21 cellular contexts compared by ENCODE assay signal in genomic region chr3:141926929-141927328, GRCh38. TPM values are rescaled to one million over a fixed set of nuclear protein-coding genes. Genes with fewer than 3 reads are reported as not detected.
DNase-seq lines count a peak whose midpoint lies in the region; ATAC-seq and TF ChIP-seq lines count a peak whose summit lies in the region.
"Had no signal": no experiment of that assay in that cellular context is flagged by ENCODE, and none has a peak within 500 bp of the region (broad histone marks: within the 10 kb centered on the region; RNA-seq: fewer than 3 reads in every experiment).

No MANE protein-coding gene starts in this region.

- TF ChIP-seq CTCF in RWPE1 (conservative IDR thresholded peaks at IDR 0.05; ENCODE audit: low read depth) (no peak), progenitor cell of endocrine pancreas (IDR thresholded peaks at IDR 0.05; ENCODE audit: unreplicated experiment) (no peak)

- intact Hi-C loops in posterior vena cava (cut with DNase I) = no loop called here

- DNase-seq in G401 (ENCODE audit: low spot score) (peak; percentile 23), RWPE1 (ENCODE audit: low spot score) (no peak), left lobe of liver (ENCODE audit: low spot score) (peak; percentile 18), posterior vena cava (ENCODE audit: low spot score) (peak; percentile 76), progenitor cell of endocrine pancreas (ENCODE audit: low spot score, unreplicated experiment) (no peak)
- DNase-seq in activated CD4-positive, alpha-beta T cell treated with anti-CD3 and anti-CD28 coated beads, Interleukin-2, amount 10 ng/mL, durations not matched to agents 7 days and 5 days = no peak
- DNase-seq: CD4-positive, CD25-positive, alpha-beta regulatory T cell; COR-L47; DMS79; HCEC 1CT; IMR-90; NCI-H1105 treated with DMSO at 0.1 percent for 48 hours; NCI-H2029 treated with DMSO at 0.1 percent for 48 hours; NCI-H226; NCI-H510A treated with DMSO at 0.1 percent for 48 hours; NCI-H748 treated with DMSO at 0.1 percent for 48 hours had no signal

- peaks cover 38% of the 10 kb centered on the region for H3K36me3 Mint-ChIP-seq in activated CD4-positive, alpha-beta T cell treated with anti-CD3 and anti-CD28 coated beads, Interleukin-2, amount 10 ng/mL, durations not matched to agents 7 days and 5 days (ENCODE audit: low read depth)
- peaks cover 17% of the 10 kb centered on the region for H3K36me3 Mint-ChIP-seq in progenitor cell of endocrine pancreas (ENCODE audit: insufficient read depth)

- CTCF ChIA-PET in RWPE1 (lab: Yijun Ruan, JAX) = interaction anchor here (0.6 to 1.9 kb wide), 2 partner anchors 188 to 407 kb away, joined by 3 to 4 read pairs; partner anchors contain the start of gene RNF7
- CTCF ChIA-PET in activated CD4-positive, alpha-beta T cell treated with anti-CD3 and anti-CD28 coated beads, Interleukin-2, amount 10 ng/mL, durations not matched to agents 7 days and 5 days (lab: Charles Lee) = interaction anchor here (0.6 kb wide), 1 partner anchor 192 kb away, joined by 3 read pairs; no protein-coding TSS in a partner anchor

- no peaks in the 10 kb centered on the region for H3K27me3 Mint-ChIP-seq in activated CD4-positive, alpha-beta T cell treated with anti-CD3 and anti-CD28 coated beads, Interleukin-2, amount 10 ng/mL, durations not matched to agents 7 days and 5 days
- no peaks in the 10 kb centered on the region for H3K27me3 Mint-ChIP-seq in progenitor cell of endocrine pancreas
- H3K27me3 Mint-ChIP-seq: CD4-positive, CD25-positive, alpha-beta regulatory T cell had no signal

- no peaks in the 10 kb centered on the region for H3K4me1 Mint-ChIP-seq in activated CD4-positive, alpha-beta T cell treated with anti-CD3 and anti-CD28 coated beads, Interleukin-2, amount 10 ng/mL, durations not matched to agents 7 days and 5 days
- no peaks in the 10 kb centered on the region for H3K4me1 Mint-ChIP-seq in progenitor cell of endocrine pancreas (ENCODE audit: low read depth)
- H3K4me1 Mint-ChIP-seq: CD4-positive, CD25-positive, alpha-beta regulatory T cell had no signal

- no peak overlapping the region for H3K27ac Mint-ChIP-seq in activated CD4-positive, alpha-beta T cell treated with anti-CD3 and anti-CD28 coated beads, Interleukin-2, amount 10 ng/mL, durations not matched to agents 7 days and 5 days
- no peak overlapping the region for H3K27ac Mint-ChIP-seq in progenitor cell of endocrine pancreas
- H3K27ac Mint-ChIP-seq: GM23338 had no signal

- H3K27ac ChIP-seq in RWPE1 = peak overlapping the region; percentile 43
- H3K27ac ChIP-seq: KMS-11, SJSA1 had no signal

- in situ Hi-C loops in G401 (cut with HindIII; ENCODE audit: low sequenced_read_pairs) = no loop called here

- H3K9me3 Mint-ChIP-seq in activated CD4-positive, alpha-beta T cell treated with anti-CD3 and anti-CD28 coated beads, Interleukin-2, amount 10 ng/mL, durations not matched to agents 7 days and 5 days = no peaks in the 10 kb centered on the region
- no peaks in the 10 kb centered on the region for H3K9me3 Mint-ChIP-seq in progenitor cell of endocrine pancreas (ENCODE audit: low read depth)
- H3K9me3 Mint-ChIP-seq: CD4-positive, CD25-positive, alpha-beta regulatory T cell; GM23338 had no signal

- POLR2A ChIA-PET in RWPE1 (lab: Yijun Ruan, JAX; ENCODE audit: low non-redundant PET) = no interaction called here
- POLR2A ChIA-PET in activated CD4-positive, alpha-beta T cell treated with anti-CD3 and anti-CD28 coated beads, Interleukin-2, amount 10 ng/mL, durations not matched to agents 7 days and 5 days (lab: Charles Lee) = no interaction called here

- no peak overlapping the region for H3K4me3 Mint-ChIP-seq in activated CD4-positive, alpha-beta T cell treated with anti-CD3 and anti-CD28 coated beads, Interleukin-2, amount 10 ng/mL, durations not matched to agents 7 days and 5 days
- no peak overlapping the region for H3K4me3 Mint-ChIP-seq in progenitor cell of endocrine pancreas (ENCODE audit: low read depth)
- H3K4me3 Mint-ChIP-seq: CD4-positive, CD25-positive, alpha-beta regulatory T cell; GM23338 had no signal

- no peak for ATAC-seq in left lobe of liver
- ATAC-seq in GM21528 (IDR thresholded peaks at IDR 0.05; ENCODE audit: low FRiP score, unreplicated experiment) = no peak
- ATAC-seq: GM23338, Panc1 had no signal

RNA-seq across cellular contexts. Expression of gene ATP1B3, which starts 50.5 kb away (rescaled TPM):
- total RNA-seq in G401 (2014; rRNA removed; shearing (Covaris generic)) = 45.6 and 51.0 TPM in 2 replicates
- 4.4 TPM for total RNA-seq in left lobe of liver
- total RNA-seq in posterior vena cava = 100 to 1,000 TPM; 119 to 127 TPM
- total RNA-seq in activated CD4-positive, alpha-beta T cell treated with anti-CD3 and anti-CD28 coated beads, Interleukin-2, amount 10 ng/mL, durations not matched to agents 7 days and 5 days = 100 to 1,000 TPM; 106 to 113 TPM
- total RNA-seq in progenitor cell of endocrine pancreas = 99.5 and 103 TPM in 2 replicates

Comparison
In these comparisons a context has a peak if more than half of its experiments do, and no peak if none do; other contexts are left out.
1. DNase-seq: peak in G401 (single experiment), left lobe of liver (single experiment) and posterior vena cava (single experiment); none in RWPE1 (single experiment), activated CD4-positive, alpha-beta T cell treated with anti-CD3 and anti-CD28 coated beads, Interleukin-2, amount 10 ng/mL, durations not matched to agents 7 days and 5 days (single experiment) and progenitor cell of endocrine pancreas (single experiment).